8 cellular contexts compared by ENCODE assay signal in genomic region chr18:3596324-3597158, GRCh38.
A peak's percentile ranks its signal among the peaks of the same experiment; 100 is the strongest.
DNase-seq lines count a peak whose midpoint lies in the region; ATAC-seq and TF ChIP-seq lines count a peak whose summit lies in the region.

No MANE protein-coding gene starts in this region.

- H3K4me1 ChIP-seq in ovary (ENCODE audit: insufficient read depth) = peaks cover 14% of the 10 kb centered on the region

- ATAC-seq in GM21825 (IDR thresholded peaks at IDR 0.05; ENCODE audit: unreplicated experiment) = peak; percentile 30
- no peak for ATAC-seq in GM18519 (IDR thresholded peaks at IDR 0.05; ENCODE audit: low FRiP score, unreplicated experiment)

- DNase-seq in DMS153 (lab: John Stamatoyannopoulos, UW) (peak; percentile 51), NCI-H510A treated with DMSO at 0.1 percent for 48 hours (lab: John Stamatoyannopoulos, UW) (peak; percentile 91), foreskin melanocyte (peak; percentile 21), ovary (peak in 2 of 5 donors; percentile 39 to 42), GM03348 (ENCODE audit: low spot score) (no peak)
- peak; percentile 70 to 72 for DNase-seq in activated T-cell treated with anti-CD3 and anti-CD28 coated beads, Interleukin-2, amount 50 U/mL, for 48 hours

- intact Hi-C loops in ovary (cut with DNase I) = loop anchor here in 2 of 4 donors (5.0 to 10.0 kb wide), 3 partner anchors 56 to 142 kb away; partner anchors contain the start of gene TGIF1 (in 1 of the 2)

- TF ChIP-seq CTCF in ovary (IDR thresholded peaks at IDR 0.05) = no peak

- TF ChIP-seq POLR2A in ovary (IDR thresholded peaks at IDR 0.05) = no peak

- no peaks in the 10 kb centered on the region for H3K27me3 ChIP-seq in ovary

- peak overlapping the region; percentile 59 to 86 for H3K27ac ChIP-seq in ovary

- no peak for TF ChIP-seq EP300 in ovary (IDR thresholded peaks at IDR 0.05)

- H3K36me3 ChIP-seq in ovary = no peaks in the 10 kb centered on the region

- peak overlapping the region; percentile 12 for H3K4me3 ChIP-seq in ovary

- no peaks in the 10 kb centered on the region for H3K9me3 ChIP-seq in ovary

- 37 to 41% (median 39%) methylated on average over 17 of the region's 17 CpGs for WGBS in ovary, 3 donors
